11 cellular contexts compared by ENCODE assay signal in genomic region chr11:14015711-14016110, GRCh38. TPM values are rescaled to one million over a fixed set of nuclear protein-coding genes. Genes with fewer than 3 reads are reported as not detected.
DNase-seq lines count a peak whose midpoint lies in the region; ATAC-seq, FAIRE-seq and TF ChIP-seq lines count a peak whose summit lies in the region.
"Had no signal": no experiment of that assay in that cellular context is flagged by ENCODE, and none has a peak within 500 bp of the region (broad histone marks: within the 10 kb centered on the region; RNA-seq: fewer than 3 reads in every experiment).

No MANE protein-coding gene starts in this region.

- no peak overlapping the region for H3K9ac ChIP-seq in adipocyte (ENCODE audit: low read length)

- H3K27me3 Mint-ChIP-seq in type B pancreatic cell: no peaks in the 10 kb centered on the region

- intact Hi-C loops in left cardiac atrium (cut with DNase I): no loop called here

- H3K9me3 Mint-ChIP-seq in type B pancreatic cell: no peaks in the 10 kb centered on the region
- H3K9me3 Mint-ChIP-seq: naive B cell had no signal

- H3K27ac Mint-ChIP-seq in type B pancreatic cell: peak overlapping the region; percentile 66
- H3K27ac Mint-ChIP-seq: naive B cell had no signal

- no peaks in the 10 kb centered on the region for H3K9me3 ChIP-seq in adipocyte (ENCODE audit: control insufficient read depth, low read length)

- peaks cover 11% of the 10 kb centered on the region for H3K4me1 ChIP-seq in adipocyte (ENCODE audit: control insufficient read depth, insufficient read depth, low read length)

- no peaks in the 10 kb centered on the region for H3K36me3 ChIP-seq in adipocyte (ENCODE audit: control insufficient read depth, insufficient read depth, low read length, severe bottlenecking)

- H3K36me3 Mint-ChIP-seq in type B pancreatic cell: no peaks in the 10 kb centered on the region
- H3K36me3 Mint-ChIP-seq: naive B cell had no signal

- no peaks in the 10 kb centered on the region for H3K27me3 ChIP-seq in adipocyte (replicated peaks; ENCODE audit: control insufficient read depth, insufficient read depth, low read length)

- H3K4me3 ChIP-seq in adipocyte (ENCODE audit: low read length): no peak overlapping the region

- H3K4me1 Mint-ChIP-seq in type B pancreatic cell (ENCODE audit: unreplicated experiment): peaks cover 14% of the 10 kb centered on the region
- H3K4me1 Mint-ChIP-seq: naive B cell had no signal

- FAIRE-seq in HTR-8/SVneo (lab: Jason Lieb, UNC): no peak

- ATAC-seq in left cardiac atrium: peak; percentile 27 to 74
- ATAC-seq in GM18861 (IDR thresholded peaks at IDR 0.05; ENCODE audit: unreplicated experiment): no peak
- ATAC-seq in HG03521 (IDR thresholded peaks at IDR 0.05; ENCODE audit: unreplicated experiment): no peak

- TF ChIP-seq CTCF in type B pancreatic cell (conservative IDR thresholded peaks at IDR 0.05): no peak

- DNase-seq in HTR-8/SVneo (ENCODE audit: insufficient read length, low spot score): peak; percentile 8
- peak; percentile 60 for DNase-seq in adipocyte (ENCODE audit: low read depth)
- DNase-seq in left cardiac atrium: no peak
- DNase-seq in type B pancreatic cell (ENCODE audit: extremely low spot score, unreplicated experiment): no peak
- DNase-seq in activated effector memory CD4-positive, alpha-beta T cell treated with anti-CD3 and anti-CD28 coated beads, Interleukin-2, amount 50 U/mL, for 16 hours: no peak
- DNase-seq: activated naive CD4-positive, alpha-beta T cell; GDM1; naive B cell; NK-92 treated with Interleukin-12 subunit alpha and Interleukin-12 subunit beta, amount 100 ng/mL, for 24 hours had no signal

- H3K4me3 Mint-ChIP-seq in type B pancreatic cell: peak overlapping the region; percentile 13
- H3K4me3 Mint-ChIP-seq: naive B cell had no signal

RNA-seq across cellular contexts. Expression of gene SPON1, which starts 53.2 kb away (rescaled TPM):
- 10 to 100 TPM; 21.1 to 23.4 TPM for total RNA-seq in left cardiac atrium
- 14.8 and 31.7 TPM in 2 replicates for total RNA-seq in type B pancreatic cell (ENCODE audit: low replicate concordance)

Comparison
In these comparisons a context has a peak if more than half of its experiments do, and no peak if none do; other contexts are left out.
1. DNase-seq: peak in HTR-8/SVneo (single experiment) and adipocyte (single experiment); none in left cardiac atrium (single experiment), type B pancreatic cell (single experiment) and activated effector memory CD4-positive, alpha-beta T cell treated with anti-CD3 and anti-CD28 coated beads, Interleukin-2, amount 50 U/mL, for 16 hours (single experiment).
2. ATAC-seq: peak in left cardiac atrium (2 of 2); none in GM18861 (single experiment) and HG03521 (single experiment).